Comparison of ENCODE assay signal across 8 cellular contexts in the genomic region with DNA sequence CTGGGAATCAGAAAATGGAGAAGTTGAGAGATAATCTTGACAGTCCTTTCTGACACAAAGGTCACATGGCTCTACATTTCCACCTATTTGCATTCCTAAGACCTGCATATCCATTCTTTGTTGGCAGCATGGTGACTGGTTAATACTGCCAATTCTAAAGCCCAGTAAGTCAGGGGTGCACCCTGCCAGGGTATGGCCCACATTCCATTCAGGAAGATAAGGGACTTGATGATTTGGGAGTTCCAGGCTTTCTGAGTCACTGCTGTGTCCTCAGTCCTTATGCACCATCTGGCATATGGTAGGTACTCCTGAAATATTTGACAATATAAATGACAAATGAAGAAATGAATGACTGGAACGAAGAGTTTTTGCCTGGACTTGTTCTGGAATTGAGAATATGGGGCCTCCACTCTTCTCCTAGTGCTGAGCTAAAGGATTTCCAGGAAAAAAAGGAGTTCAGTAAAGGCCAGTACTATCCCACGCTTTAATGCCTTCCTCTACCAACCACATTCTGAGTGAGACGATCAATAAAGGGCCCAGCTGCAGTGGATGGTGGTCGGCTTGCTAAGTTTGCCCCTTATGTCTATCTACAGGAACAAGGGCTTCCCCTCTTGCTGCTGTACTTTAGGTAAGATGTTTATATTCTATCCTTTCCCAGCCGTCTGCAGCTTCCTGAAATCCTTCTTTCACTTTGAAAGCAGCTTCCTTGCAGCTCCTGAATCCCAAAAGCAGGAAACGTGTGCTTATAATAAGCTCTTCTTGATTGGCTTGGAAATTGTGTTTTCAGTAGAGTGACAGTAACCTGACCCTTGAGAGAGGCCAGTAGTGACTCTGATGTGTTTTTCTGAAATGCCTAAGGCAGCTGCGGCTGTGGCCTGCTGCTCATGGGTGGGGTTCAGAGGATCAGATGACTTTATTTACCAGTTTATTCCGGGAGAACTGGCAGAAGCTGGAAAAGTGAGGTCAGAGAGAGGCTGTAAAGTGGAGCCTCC. TPM values are rescaled to one million over a fixed set of nuclear protein-coding genes. Genes with fewer than 3 reads are reported as not detected.
DNase-seq lines count a peak whose midpoint lies in the region; ATAC-seq and TF ChIP-seq lines count a peak whose summit lies in the region.

No MANE protein-coding gene starts in this region.

- no peaks in the 10 kb centered on the region for H3K9me3 ChIP-seq in psoas muscle

- H3K27ac ChIP-seq in psoas muscle: peak overlapping the region; percentile 95

- H3K27me3 ChIP-seq in psoas muscle (ENCODE audit: insufficient read depth in 3 of 3, low read length in 2 of 3): no peaks in the 10 kb centered on the region

- ATAC-seq in psoas muscle: peak; percentile 95 to 98 (median 96)
- no peak for ATAC-seq in HG03469 (IDR thresholded peaks at IDR 0.05; ENCODE audit: unreplicated experiment)
- no peak for ATAC-seq in HG02884 (IDR thresholded peaks at IDR 0.05; ENCODE audit: unreplicated experiment)

- H3K36me3 ChIP-seq in psoas muscle (ENCODE audit: insufficient read depth in 1 of 2, low read depth in 1 of 2): no peaks in the 10 kb centered on the region

- 14 to 26% (median 18%) methylated on average over 8 of the region's 8 CpGs for WGBS in psoas muscle, 3 donors

- H3K4me1 ChIP-seq in psoas muscle: peaks cover 29% of the 10 kb centered on the region

- no peak for TF ChIP-seq CTCF in psoas muscle (IDR thresholded peaks at IDR 0.05)

- DNase-seq in ELR (ENCODE audit: low read depth) (peak; percentile 60), NCI-H82 treated with DMSO at 0.1 percent for 48 hours (lab: John Stamatoyannopoulos, UW; ENCODE audit: unreplicated experiment) (peak; percentile 41), fibroblast of peridontal ligament (ENCODE audit: extremely low read depth) (peak; percentile 92), psoas muscle (peak; percentile 44 to 82), NCI-H1694 (lab: John Stamatoyannopoulos, UW) (no peak), NCI-H2227 treated with DMSO at 0.1 percent for 48 hours (lab: John Stamatoyannopoulos, UW) (no peak)

- H3K4me3 ChIP-seq in psoas muscle: peak overlapping the region; percentile 55

- intact Hi-C loops in psoas muscle (cut with DNase I): loop anchor here in 1 of 2 donors (1.0 kb wide), 1 partner anchor 31 kb away; no protein-coding TSS in a partner anchor

RNA-seq across cellular contexts. Expression of a gene that starts 31.9 kb away (rescaled TPM):
- 1 to 10 TPM; 5.0 to 9.6 (median 8.0) TPM for total RNA-seq in psoas muscle
- polyA plus RNA-seq in psoas muscle: 1 to 10 TPM; 2.1 to 7.7 (median 6.7) TPM

RNA-seq across cellular contexts. Expression of a gene that starts 32.3 kb away (rescaled TPM):
- total RNA-seq in psoas muscle: 10 to 100 TPM; 14.1 to 22.5 (median 20.1) TPM
- polyA plus RNA-seq in psoas muscle: 10 to 100 TPM; 18.2 to 45.6 (median 34.6) TPM

Comparison
In these comparisons a context has a peak if more than half of its experiments do, and no peak if none do; other contexts are left out.
1. DNase-seq: peak in ELR (single experiment), NCI-H82 treated with DMSO at 0.1 percent for 48 hours (single experiment), fibroblast of peridontal ligament (single experiment) and psoas muscle (2 of 2); none in NCI-H1694 (single experiment) and NCI-H2227 treated with DMSO at 0.1 percent for 48 hours (single experiment).
2. ATAC-seq: peak in psoas muscle (4 of 4); none in HG03469 (single experiment) and HG02884 (single experiment).